In the genomic region with DNA sequence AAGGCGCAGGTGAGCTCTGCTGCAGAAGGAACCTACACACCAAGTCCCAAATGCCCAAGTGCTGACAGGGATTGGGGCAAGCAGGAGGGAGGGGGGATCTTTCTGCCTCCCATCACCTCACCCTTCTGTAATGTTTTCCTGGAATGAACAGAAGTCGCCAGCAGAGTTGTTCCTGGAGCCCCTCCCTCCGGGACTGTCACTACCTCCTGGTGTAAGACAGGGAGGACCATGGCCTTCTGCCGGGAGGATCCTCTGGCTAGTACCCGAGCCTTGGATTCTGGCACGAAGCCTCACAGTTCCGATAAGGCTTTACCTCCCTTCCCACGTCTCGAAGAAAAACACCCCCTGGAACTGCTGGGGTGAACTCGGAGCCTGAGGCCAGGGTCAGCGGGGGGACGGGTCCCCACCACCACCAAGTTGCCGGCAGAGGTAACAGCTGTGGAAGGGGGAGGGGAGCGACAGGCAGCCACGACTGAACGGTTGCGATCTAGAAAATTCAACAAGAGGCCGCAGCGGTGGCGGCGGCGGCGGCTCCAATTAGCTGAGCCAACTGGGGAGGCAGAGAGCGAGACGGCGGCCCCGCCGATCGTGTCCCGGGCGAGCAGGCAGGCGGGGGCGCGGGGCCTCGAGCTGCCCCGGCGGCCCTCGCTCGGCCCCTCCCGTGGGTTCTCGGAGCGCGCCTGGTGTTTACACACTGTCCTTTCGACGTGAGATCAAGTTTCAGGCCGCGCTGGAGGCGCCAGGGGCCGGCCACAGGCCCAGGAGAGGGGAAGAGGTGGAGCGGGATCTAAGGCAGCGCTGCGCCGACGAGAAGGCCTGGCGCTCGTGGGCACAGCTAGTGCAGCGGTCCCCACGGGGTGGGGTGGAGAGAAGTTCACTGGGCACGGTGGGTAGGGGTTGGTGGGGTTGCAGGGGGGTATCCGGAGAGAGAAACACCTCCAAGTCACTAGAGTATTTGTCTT, we compare ENCODE assay signal across 10 cellular contexts. TPM values are rescaled to one million over a fixed set of nuclear protein-coding genes. Genes with fewer than 3 reads are reported as not detected.
DNase-seq lines count a peak whose midpoint lies in the region; ATAC-seq and TF ChIP-seq lines count a peak whose summit lies in the region.
"Had no signal": no experiment of that assay in that cellular context is flagged by ENCODE, and none has a peak within 500 bp of the region (broad histone marks: within the 10 kb centered on the region; RNA-seq: fewer than 3 reads in every experiment).

No MANE protein-coding gene starts in this region.

- intact Hi-C loops in CD4-positive, alpha-beta T cell (cut with DNase I, micrococcal nuclease), result loop anchor here (5.0 to 10.0 kb wide), 2 partner anchors 54 to 323 kb away; partner anchors contain the start of gene BCOR (in 2 of the 2)
- intact Hi-C loops in esophagus muscularis mucosa (cut with DNase I), result loop anchor here (5.0 to 10.0 kb wide), 2 partner anchors 44 to 337 kb away; no protein-coding TSS in a partner anchor

- no peak for TF ChIP-seq CTCF in CD4-positive, alpha-beta T cell (IDR thresholded peaks at IDR 0.05)
- TF ChIP-seq CTCF in choroid plexus epithelial cell (conservative IDR thresholded peaks at IDR 0.05; ENCODE audit: low read depth, low read length), result no peak
- TF ChIP-seq CTCF in nephron progenitor cell (IDR thresholded peaks at IDR 0.05), result no peak
- no peak for TF ChIP-seq CTCF in esophagus muscularis mucosa (IDR thresholded peaks at IDR 0.05)

- CTCF ChIA-PET in CD4-positive, alpha-beta T cell (lab: Charles Lee), result interaction anchor here (1.2 to 1.4 kb wide), 3 partner anchors 18 to 137 kb away, joined by 4 to 5 read pairs (median 5); no protein-coding TSS in a partner anchor

- no peak for ATAC-seq in CD4-positive, alpha-beta T cell (ENCODE audit: poor library complexity)
- ATAC-seq in activated CD4-positive, CD25-positive, alpha-beta regulatory T cell treated with anti-CD3 and anti-CD28 coated beads, Interleukin-2, amount 50 U/mL, for 24 hours, result no peak

- no peaks in the 10 kb centered on the region for H3K36me3 Mint-ChIP-seq in CD4-positive, alpha-beta T cell (ENCODE audit: low read depth)
- H3K36me3 Mint-ChIP-seq in nephron progenitor cell (ENCODE audit: low read depth), result no peaks in the 10 kb centered on the region

- no peaks in the 10 kb centered on the region for H3K27me3 ChIP-seq in CD4-positive, alpha-beta T cell (ENCODE audit: control insufficient read depth, insufficient read depth, low read length)
- H3K27me3 ChIP-seq in HUES6 (ENCODE audit: control insufficient read depth, insufficient read depth, low read length) (peaks cover 90% of the 10 kb centered on the region), esophagus muscularis mucosa (peaks cover 0 to 33% (median 1%) of the 10 kb centered on the region in 4 donors)

- H3K9ac ChIP-seq in HUES6 (ENCODE audit: low read length), result peak overlapping the region; percentile 84

- DNase-seq in CD4-positive, alpha-beta T cell, result no peak
- DNase-seq in choroid plexus epithelial cell (ENCODE audit: low read depth) (no peak), nephron progenitor cell (peak; percentile 74), C1 segment of cervical spinal cord (lab: John Stamatoyannopoulos, UW) (no peak), esophagus muscularis mucosa (ENCODE audit: extremely low spot score) (no peak)
- no peak for DNase-seq in activated CD4-positive, CD25-positive, alpha-beta regulatory T cell treated with anti-CD3 and anti-CD28 coated beads, Interleukin-2, amount 50 U/mL, for 72 hours
- DNase-seq: activated gamma-delta T cell, kidney glomerular epithelial cell had no signal

- H3K4me1 ChIP-seq in HUES6 (ENCODE audit: control insufficient read depth, insufficient read depth, low read length) (peaks cover 52% of the 10 kb centered on the region), esophagus muscularis mucosa (peaks cover 38 to 76% (median 52%) of the 10 kb centered on the region in 4 donors)

- H3K9me3 ChIP-seq in CD4-positive, alpha-beta T cell (ENCODE audit: control insufficient read depth, low read length), result no peaks in the 10 kb centered on the region
- no peaks in the 10 kb centered on the region for H3K9me3 ChIP-seq in HUES6 (ENCODE audit: control insufficient read depth, insufficient read depth, low read depth, low read length)
- no peaks in the 10 kb centered on the region for H3K9me3 ChIP-seq in esophagus muscularis mucosa

- POLR2A ChIA-PET in CD4-positive, alpha-beta T cell (lab: Charles Lee), result interaction anchor here (0.9 to 3.4 kb wide), 7 partner anchors 14 to 55 kb away, joined by 3 to 82 read pairs (median 18); partner anchors contain the start of gene BCOR

- H3K27ac ChIP-seq in CD4-positive, alpha-beta T cell (ENCODE audit: low read depth, low read length), result no peak overlapping the region
- H3K27ac ChIP-seq in HUES6 (ENCODE audit: low read depth, low read length), result no peak overlapping the region
- peak overlapping the region in 1 of 4 donors; percentile 81 for H3K27ac ChIP-seq in esophagus muscularis mucosa (replicated peaks in 1 of 4)

- peak overlapping the region; percentile 72 for H3K4me3 ChIP-seq in HUES6 (ENCODE audit: low read depth, low read length)
- H3K4me3 ChIP-seq in choroid plexus epithelial cell (ENCODE audit: low read depth, low read length), result peak overlapping the region; percentile 49
- peak overlapping the region in 1 of 4 donors; percentile 53 for H3K4me3 ChIP-seq in esophagus muscularis mucosa

- no peaks in the 10 kb centered on the region for H3K9me3 Mint-ChIP-seq in CD4-positive, alpha-beta T cell
- H3K9me3 Mint-ChIP-seq in nephron progenitor cell, result peaks cover 7% of the 10 kb centered on the region

- TF ChIP-seq POLR2A in esophagus muscularis mucosa (IDR thresholded peaks at IDR 0.05; ENCODE audit: low read depth), result no peak

- H3K27ac Mint-ChIP-seq in CD4-positive, alpha-beta T cell, result no peak overlapping the region
- H3K27ac Mint-ChIP-seq in nephron progenitor cell, result no peak overlapping the region

- H3K4me1 Mint-ChIP-seq in CD4-positive, alpha-beta T cell (ENCODE audit: low read depth), result peaks cover 4% of the 10 kb centered on the region
- peaks cover 50% of the 10 kb centered on the region for H3K4me1 Mint-ChIP-seq in nephron progenitor cell

- 65% methylated on average over 40 of the region's 60 CpGs for WGBS in esophagus muscularis mucosa

- H3K4me3 Mint-ChIP-seq in CD4-positive, alpha-beta T cell, result peak overlapping the region; percentile 30
- H3K4me3 Mint-ChIP-seq in nephron progenitor cell, result peak overlapping the region; percentile 68

- H3K27me3 Mint-ChIP-seq in CD4-positive, alpha-beta T cell, result no peaks in the 10 kb centered on the region
- H3K27me3 Mint-ChIP-seq in nephron progenitor cell (ENCODE audit: low read depth, poor library complexity), result peaks cover 8% of the 10 kb centered on the region

- H3K36me3 ChIP-seq in HUES6 (ENCODE audit: control insufficient read depth, insufficient read depth, low read length) (no peaks in the 10 kb centered on the region), esophagus muscularis mucosa (no peaks in the 10 kb centered on the region)

- no peak for TF ChIP-seq EP300 in esophagus muscularis mucosa (IDR thresholded peaks at IDR 0.05)

RNA-seq across cellular contexts. Expression of gene BCOR, which starts 53.7 kb away (rescaled TPM):
- total RNA-seq in CD4-positive, alpha-beta T cell, result 10 to 100 TPM; 26.1 to 26.3 TPM
- 10 to 100 TPM; 19.9 to 32.5 (median 26.0) TPM for total RNA-seq in esophagus muscularis mucosa
